Comparison of ENCODE assay signal across 7 cellular contexts in genomic region chr18:36688020-36688965, GRCh38.
DNase-seq lines count a peak whose midpoint lies in the region; ATAC-seq, FAIRE-seq and TF ChIP-seq lines count a peak whose summit lies in the region.

No MANE protein-coding gene starts in this region.

- no peak for ATAC-seq in stimulated activated naive CD8-positive, alpha-beta T cell treated with anti-CD3 and anti-CD28 coated beads, Interleukin-15, Interleukin-2, amounts not matched to agents 100 U/mL and 50 U/mL, for 24 hours

- DNase-seq in H7 (peak; percentile 74), NCI-H128 (lab: John Stamatoyannopoulos, UW; ENCODE audit: unreplicated experiment) (peak; percentile 59), lung microvascular endothelial cell (ENCODE audit: low read depth in 2 of 2) (peak; percentile 70 to 77)
- DNase-seq in effector CD4-positive, alpha-beta T cell: peak; percentile 10
- DNase-seq in stimulated activated naive CD8-positive, alpha-beta T cell treated with anti-CD3 and anti-CD28 coated beads, Interleukin-15, Interleukin-2, amounts not matched to agents 100 U/mL and 50 U/mL, for 24 hours: peak; percentile 56

- TF ChIP-seq CTCF in VCaP (conservative IDR thresholded peaks at IDR 0.05): peak; percentile 92

- H3K36me3 ChIP-seq in H7 (replicated peaks; ENCODE audit: control insufficient read depth, insufficient read depth, low read length): no peaks in the 10 kb centered on the region

- FAIRE-seq in G401.6 (lab: Jason Lieb, UNC): peak; percentile 71

- peak overlapping the region; percentile 34; the same call in 1 of the 2 replicates for H3K27ac ChIP-seq in VCaP

- peaks cover 1% of the 10 kb centered on the region; the same call in 1 of the 2 replicates for H3K27me3 ChIP-seq in H7 (ENCODE audit: control insufficient read depth, insufficient read depth, low read length)

- no peak overlapping the region for H3K4me3 ChIP-seq in H7 (ENCODE audit: insufficient read depth, low read depth, low read length)

Comparison
In these comparisons a context has a peak if more than half of its experiments do, and no peak if none do; other contexts are left out.
1. DNase-seq: peak in every context shown above with its lines; median percentile 74 in H7; 74 in lung microvascular endothelial cell; 59 in NCI-H128; 56 in stimulated activated naive CD8-positive, alpha-beta T cell treated with anti-CD3 and anti-CD28 coated beads, Interleukin-15, Interleukin-2, amounts not matched to agents 100 U/mL and 50 U/mL, for 24 hours; 10 in effector CD4-positive, alpha-beta T cell.